28 cellular contexts compared by ENCODE assay signal in the genomic region with DNA sequence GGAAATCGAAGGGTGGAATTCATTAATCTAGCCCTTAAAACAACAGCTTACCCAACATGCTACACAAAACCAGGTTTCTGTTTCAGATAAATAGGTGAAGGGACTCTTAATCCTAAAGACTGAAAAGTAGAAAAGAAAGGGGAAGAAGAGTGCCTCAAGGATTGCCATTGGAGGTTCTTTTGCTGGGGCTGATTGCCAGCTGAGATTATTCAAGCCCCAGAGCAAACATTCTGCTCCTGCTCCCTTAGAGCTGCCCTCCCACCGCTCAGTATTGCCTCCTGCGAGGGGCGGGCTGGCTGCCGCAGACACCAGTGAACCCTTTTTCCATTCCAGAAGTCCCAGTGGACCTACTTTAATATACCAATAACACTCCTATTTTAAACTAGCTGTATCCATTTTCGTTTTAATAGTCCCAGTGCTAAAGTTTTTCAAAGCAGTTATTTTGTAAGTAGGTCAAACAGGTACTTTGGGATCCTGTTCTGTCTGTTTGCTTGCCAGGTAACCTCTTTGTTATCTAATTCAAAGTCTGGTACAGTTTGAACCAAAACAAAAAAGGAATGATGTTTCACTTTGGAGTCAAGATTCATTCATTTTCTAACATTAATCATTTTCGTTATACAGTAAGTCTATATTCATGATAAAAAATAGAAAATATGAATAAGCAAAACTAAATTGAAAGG. TPM values are rescaled to one million over a fixed set of nuclear protein-coding genes. Genes with fewer than 3 reads are reported as not detected.
DNase-seq lines count a peak whose midpoint lies in the region; ATAC-seq and TF ChIP-seq lines count a peak whose summit lies in the region.
"Had no signal": no experiment of that assay in that cellular context is flagged by ENCODE, and none has a peak within 500 bp of the region (broad histone marks: within the 10 kb centered on the region; RNA-seq: fewer than 3 reads in every experiment).

No MANE protein-coding gene starts in this region.

- no peak overlapping the region for H3K4me3 ChIP-seq in mammary epithelial cell (replicated peaks in 1 of 3; ENCODE audit: insufficient read depth in 1 of 3, low read depth in 2 of 3, low read length in 3 of 3)
- H3K4me3 ChIP-seq: adrenal gland; BLaER1 treated with 17β-estradiol and CSF1 and Interleukin-3, amounts not matched to agents 10 nM and 100 nM; esophagus muscularis mucosa; gastrocnemius medialis; HAP-1 had no signal

- in situ Hi-C loops in T47D (cut with HindIII; ENCODE audit: low pct_unique_long_range_greater_than_20kb, low sequenced_read_pairs) (no loop called here), mammary epithelial cell (cut with MboI; ENCODE audit: low sequenced_read_pairs in 2 of 2) (no loop called here)

- H3K9me3 ChIP-seq in mammary epithelial cell (replicated peaks; ENCODE audit: insufficient read depth, low read length) = no peaks in the 10 kb centered on the region
- H3K9me3 ChIP-seq: adrenal gland, gastrocnemius medialis, HAP-1 had no signal

- 43% methylated on average over 7 of the region's 7 CpGs for WGBS in mammary epithelial cell (ENCODE audit: low coverage, missing lambda C conversion rate)

- CTCF ChIA-PET in mammary epithelial cell (lab: Charles Lee; ENCODE audit: low non-redundant PET) = no interaction called here

- no TSS peak for BruUV-seq in mammary epithelial cell (replicated peaks; lab: Mats Ljungman, UMichigan)

- peak; percentile 14 to 72 for DNase-seq in T47D (ENCODE audit: low read depth in 1 of 2, low spot score in 1 of 2)
- no peak for DNase-seq in mammary epithelial cell
- DNase-seq in OCI-M1 (lab: John Stamatoyannopoulos, UW) = peak; percentile 86
- DNase-seq in left lobe of liver (ENCODE audit: low spot score) = peak; percentile 61
- no peak for DNase-seq in SHP77 treated with DMSO at 0.1 percent for 48 hours (lab: John Stamatoyannopoulos, UW)
- no peak for DNase-seq in T-helper 2 cell
- DNase-seq in Kasumi-1 (lab: John Stamatoyannopoulos, UW) = no peak
- DNase-seq: activated CD4-positive, CD25-positive, alpha-beta regulatory T cell treated with anti-CD3 and anti-CD28 coated beads, Interleukin-2, amount 50 U/mL, for 72 hours; activated CD8-positive, alpha-beta memory T cell treated with anti-CD3 and anti-CD28 coated beads for 24 hours; activated naive CD4-positive, alpha-beta T cell; activated T-cell treated with anti-CD3 and anti-CD28 coated beads, Interleukin-2, amount 50 U/mL, for 24 hours; adrenal gland; brain microvascular endothelial cell; effector memory CD8-positive, alpha-beta T cell; gastrocnemius medialis; mesenchymal stem cell; naive B cell; NCI-H187; stimulated activated CD4-positive, alpha-beta T cell treated with anti-CD3 and anti-CD28 coated beads, Interleukin-12 subunit alpha, Interleukin-12 subunit beta, amount 100 ng/mL, for 4 hours; stimulated activated CD4-positive, alpha-beta T cell treated with anti-CD3 and anti-CD28 coated beads, Interleukin-4, amount 100 ng/mL, for 4 hours; stimulated activated naive CD8-positive, alpha-beta T cell treated with anti-CD3 and anti-CD28 coated beads, Interleukin-15, Interleukin-2, amounts not matched to agents 100 U/mL and 50 U/mL, for 24 hours; trophoblast cell had no signal

- no peaks in the 10 kb centered on the region for H4K20me1 ChIP-seq in mammary epithelial cell (ENCODE audit: insufficient read depth, low read length)
- H4K20me1 ChIP-seq: BLaER1 treated with 17β-estradiol and CSF1 and Interleukin-3, amounts not matched to agents 10 nM and 100 nM had no signal

- no peak overlapping the region for H3K27ac ChIP-seq in mammary epithelial cell (ENCODE audit: insufficient read depth, low read depth, low read length)
- H3K27ac ChIP-seq: adrenal gland; BLaER1 treated with 17β-estradiol and CSF1 and Interleukin-3, amounts not matched to agents 10 nM and 100 nM; brain microvascular endothelial cell; esophagus muscularis mucosa; gastrocnemius medialis; RWPE1 had no signal

- H2AFZ ChIP-seq in mammary epithelial cell (ENCODE audit: low read depth, low read length) = no peak overlapping the region

- no peak for TF ChIP-seq CTCF in mammary epithelial cell (conservative IDR thresholded peaks at IDR 0.05 in 1 of 2, IDR thresholded peaks at IDR 0.05 in 1 of 2; ENCODE audit: extremely low read depth in 1 of 2, insufficient read depth in 1 of 2, low read depth in 1 of 2, low read length in 2 of 2)

- H3K27me3 ChIP-seq in mammary epithelial cell (ENCODE audit: insufficient read depth, low read length) = no peaks in the 10 kb centered on the region
- H3K27me3 ChIP-seq: adrenal gland; BLaER1 treated with 17β-estradiol and CSF1 and Interleukin-3, amounts not matched to agents 10 nM and 100 nM; brain microvascular endothelial cell; esophagus muscularis mucosa; gastrocnemius medialis had no signal

- H3K9ac ChIP-seq in mammary epithelial cell (ENCODE audit: insufficient read depth, low read length) = no peak overlapping the region
- H3K9ac ChIP-seq: BLaER1 treated with 17β-estradiol and CSF1 and Interleukin-3, amounts not matched to agents 10 nM and 100 nM had no signal

- peak; percentile 77 for ATAC-seq in left lobe of liver
- ATAC-seq in HG02885 (IDR thresholded peaks at IDR 0.05; ENCODE audit: poor library complexity, unreplicated experiment) = no peak
- ATAC-seq: effector memory CD8-positive, alpha-beta T cell; gastrocnemius medialis; SK-N-SH treated with all-trans-retinoic acid at 6 μM for 48 hours; stimulated activated naive CD8-positive, alpha-beta T cell treated with anti-CD3 and anti-CD28 coated beads, Interleukin-15, Interleukin-2, amounts not matched to agents 100 U/mL and 50 U/mL, for 24 hours had no signal

- H3K36me3 ChIP-seq in mammary epithelial cell (ENCODE audit: insufficient read depth, low read length) = no peaks in the 10 kb centered on the region
- H3K36me3 ChIP-seq: adrenal gland; BLaER1 treated with 17β-estradiol and CSF1 and Interleukin-3, amounts not matched to agents 10 nM and 100 nM; brain microvascular endothelial cell; gastrocnemius medialis; HAP-1 had no signal

- dilution Hi-C loops in mammary epithelial cell (cut with HindIII; ENCODE audit: low sequenced_read_pairs) = no loop called here

- no peaks in the 10 kb centered on the region for H3K79me2 ChIP-seq in mammary epithelial cell (ENCODE audit: insufficient read depth, low read length)

- intact Hi-C loops in mammary epithelial cell (cut with micrococcal nuclease) = no loop called here

- H3K4me1 ChIP-seq in mammary epithelial cell (ENCODE audit: insufficient read depth, low read length) = no peaks in the 10 kb centered on the region
- H3K4me1 ChIP-seq: adrenal gland, gastrocnemius medialis, HAP-1 had no signal

- H3K4me2 ChIP-seq in mammary epithelial cell (ENCODE audit: insufficient read depth, low read depth, low read length) = no peak overlapping the region
- H3K4me2 ChIP-seq: BLaER1 treated with 17β-estradiol and CSF1 and Interleukin-3, amounts not matched to agents 10 nM and 100 nM had no signal

RNA-seq across cellular contexts. Expression of a gene that starts 38.6 kb away (rescaled TPM):
- 100 to 1,000 TPM in 1 of 2 donors, 10 to 100 TPM in 1; 68.8 to 218 TPM for total RNA-seq in mammary epithelial cell
- 148 TPM for polyA plus RNA-seq in mammary epithelial cell
- 191 TPM for polyA minus RNA-seq in mammary epithelial cell
- 42.8 TPM for total RNA-seq in left lobe of liver

Comparison
In these comparisons a context has a peak if more than half of its experiments do, and no peak if none do; other contexts are left out.
1. DNase-seq: peak in T47D (2 of 2), OCI-M1 (single experiment) and left lobe of liver (single experiment); none in mammary epithelial cell (single experiment), SHP77 treated with DMSO at 0.1 percent for 48 hours (single experiment), T-helper 2 cell (0 of 5) and Kasumi-1 (0 of 2).